Comparison of ENCODE assay signal across 11 cellular contexts in genomic region chr18:3816601-3817363, GRCh38.
A peak's percentile ranks its signal among the peaks of the same experiment; 100 is the strongest.
DNase-seq lines count a peak whose midpoint lies in the region; ATAC-seq and TF ChIP-seq lines count a peak whose summit lies in the region.
"Had no signal": no experiment of that assay in that cellular context is flagged by ENCODE, and none has a peak within 500 bp of the region (broad histone marks: within the 10 kb centered on the region; RNA-seq: fewer than 3 reads in every experiment).

No MANE protein-coding gene starts in this region.

- TF ChIP-seq EP300 in SK-N-SH (IDR thresholded peaks at IDR 0.05; ENCODE audit: borderline replicate concordance in 1 of 2, low read depth in 1 of 2, low read length in 1 of 2) = 0 out of 4 replicates have a peak, but pooled peaks of 1 of the 2 experiments have one; percentile 10

- 13% methylated on average over 3 of the region's 3 CpGs for WGBS in SK-N-SH (ENCODE audit: low lambda C conversion rate)
- WGBS in smooth muscle cell (ENCODE audit: low lambda C conversion rate) = 65% methylated on average over 3 of the region's 3 CpGs
- WGBS in esophagus squamous epithelium, 2 donors = 50 to 58% methylated on average over 3 of the region's 3 CpGs

- no peaks in the 10 kb centered on the region for H3K9me2 ChIP-seq in SK-N-SH

- H3K36me3 ChIP-seq in SK-N-SH (replicated peaks in 1 of 2; ENCODE audit: control insufficient read depth in 1 of 2, insufficient read depth in 2 of 2, low read length in 1 of 2) = no peaks in the 10 kb centered on the region
- no peaks in the 10 kb centered on the region for H3K36me3 ChIP-seq in smooth muscle cell (ENCODE audit: low read depth)
- H3K36me3 ChIP-seq in esophagus squamous epithelium = no peaks in the 10 kb centered on the region
- H3K36me3 ChIP-seq: ascending aorta had no signal

- TF ChIP-seq POLR2A in esophagus squamous epithelium (IDR thresholded peaks at IDR 0.05) = no peak

- intact Hi-C loops in esophagus squamous epithelium (cut with DNase I) = no loop called here

- H2AFZ ChIP-seq in SK-N-SH (ENCODE audit: low read depth) = no peak overlapping the region
- H2AFZ ChIP-seq in smooth muscle cell (ENCODE audit: low read depth) = no peak overlapping the region

- H3K27ac ChIP-seq in SK-N-SH (ENCODE audit: low read depth in 2 of 2, low read length in 1 of 2) (peak overlapping the region in 1 of 2 experiments; percentile 75; a peak in 2 of 4 replicates), smooth muscle cell (ENCODE audit: low read depth) (peak overlapping the region; percentile 71), esophagus squamous epithelium (peak overlapping the region in 1 of 4 donors; percentile 9)
- H3K27ac ChIP-seq: ascending aorta had no signal

- CTCF ChIA-PET in SK-N-SH (lab: Yijun Ruan, JAX) = interaction anchor here (1.3 kb wide), 1 partner anchor 113 kb away, joined by 3 read pairs; no protein-coding TSS in a partner anchor

- no peaks in the 10 kb centered on the region; a peak in 1 of 4 replicates for H3K4me1 ChIP-seq in SK-N-SH (ENCODE audit: control insufficient read depth in 1 of 2, insufficient read depth in 2 of 2, low read depth in 1 of 2, low read length in 1 of 2)
- H3K4me1 ChIP-seq in smooth muscle cell (ENCODE audit: low read depth) = peaks cover 27% of the 10 kb centered on the region
- H3K4me1 ChIP-seq in esophagus squamous epithelium = no peaks in the 10 kb centered on the region
- H3K4me1 ChIP-seq: ascending aorta had no signal

- no peaks in the 10 kb centered on the region for H3K9me3 ChIP-seq in SK-N-SH
- H3K9me3 ChIP-seq in smooth muscle cell (replicated peaks; ENCODE audit: low read depth) = no peaks in the 10 kb centered on the region
- H3K9me3 ChIP-seq in esophagus squamous epithelium = no peaks in the 10 kb centered on the region
- H3K9me3 ChIP-seq: ascending aorta had no signal

- POLR2A ChIA-PET in SK-N-SH (lab: Yijun Ruan, JAX) = no interaction called here

- no peak; the same call in 2 of the 3 replicates for ATAC-seq in SK-N-SH treated with all-trans-retinoic acid at 6 μM for 48 hours
- ATAC-seq in stimulated activated naive CD8-positive, alpha-beta T cell treated with anti-CD3 and anti-CD28 coated beads, Interleukin-15, Interleukin-2, amounts not matched to agents 100 U/mL and 50 U/mL, for 24 hours = no peak

- H3K4me2 ChIP-seq in SK-N-SH (no peak overlapping the region; the same call in 1 of the 2 replicates), smooth muscle cell (peak overlapping the region; percentile 11)

- H4K20me1 ChIP-seq in SK-N-SH (ENCODE audit: insufficient read depth) (no peaks in the 10 kb centered on the region), smooth muscle cell (ENCODE audit: low read depth) (no peaks in the 10 kb centered on the region)

- H3K79me2 ChIP-seq in SK-N-SH (ENCODE audit: insufficient read depth) (no peaks in the 10 kb centered on the region), smooth muscle cell (ENCODE audit: low read depth) (no peaks in the 10 kb centered on the region)

- TF ChIP-seq CTCF in SK-N-SH (IDR thresholded peaks at IDR 0.05) (no peak), fibroblast of villous mesenchyme (IDR thresholded peaks at IDR 0.05; ENCODE audit: insufficient read depth, low read depth, low read length) (no peak), smooth muscle cell (IDR thresholded peaks at IDR 0.05; ENCODE audit: borderline replicate concordance, insufficient read depth, poor library complexity, severe bottlenecking) (no peak), esophagus squamous epithelium (IDR thresholded peaks at IDR 0.05) (no peak)

- H3K9ac ChIP-seq in SK-N-SH (no peak overlapping the region), smooth muscle cell (ENCODE audit: low read depth) (peak overlapping the region; percentile 50)

- H3K4me3 ChIP-seq in SK-N-SH (ENCODE audit: low read depth in 2 of 2, low read length in 1 of 2) (no peak overlapping the region), fibroblast of villous mesenchyme (ENCODE audit: low read depth, low read length) (no peak overlapping the region), smooth muscle cell (no peak overlapping the region), esophagus squamous epithelium (no peak overlapping the region)
- H3K4me3 ChIP-seq: ascending aorta had no signal

- DNase-seq in SK-N-SH (no peak), SW480 (ENCODE audit: low spot score) (peak; percentile 83), fibroblast of villous mesenchyme (ENCODE audit: low read depth) (peak; percentile 96), smooth muscle cell (lab: John Stamatoyannopoulos, UW; ENCODE audit: unreplicated experiment) (no peak), esophagus squamous epithelium (lab: John Stamatoyannopoulos, UW) (no peak), NCI-H1694 (lab: John Stamatoyannopoulos, UW) (no peak)
- DNase-seq in stimulated activated naive CD8-positive, alpha-beta T cell treated with anti-CD3 and anti-CD28 coated beads, Interleukin-15, Interleukin-2, amounts not matched to agents 100 U/mL and 50 U/mL, for 24 hours = no peak
- DNase-seq: H9, NCI-H524 had no signal

- no peak for TF ChIP-seq RAD21 in SK-N-SH (IDR thresholded peaks at IDR 0.05; ENCODE audit: low read length)

- H3K27me3 ChIP-seq in SK-N-SH (ENCODE audit: insufficient read depth) = peaks cover 11% of the 10 kb centered on the region; the same call in 1 of the 2 replicates
- H3K27me3 ChIP-seq in smooth muscle cell (ENCODE audit: low read depth) = no peaks in the 10 kb centered on the region
- H3K27me3 ChIP-seq in esophagus squamous epithelium = no peaks in the 10 kb centered on the region
- H3K27me3 ChIP-seq: ascending aorta had no signal

- no peaks in the 10 kb centered on the region for H3F3A ChIP-seq in SK-N-SH (replicated peaks; ENCODE audit: insufficient read depth)
- no peaks in the 10 kb centered on the region for H3F3A ChIP-seq in smooth muscle cell (ENCODE audit: low read depth)

TF ChIP-seq in SK-N-SH, 30 proteins besides CTCF, POLR2A, EP300 and RAD21:
- TF ChIP-seq TCF12 (IDR thresholded peaks at IDR 0.05) = peak; percentile 52
- TF ChIP-seq PBX3 (IDR thresholded peaks at IDR 0.05) = 0 out of 2 replicates have a peak, but pooled peaks have one; percentile 11
- TF ChIP-seq JUND (IDR thresholded peaks at IDR 0.05) = peak; percentile 43; the same call in 1 of the 2 replicates
- peak; percentile 24; the same call in 1 of the 2 replicates for TF ChIP-seq FOSL2 (IDR thresholded peaks at IDR 0.05; ENCODE audit: borderline replicate concordance, low read depth)
- no peak for TF ChIP-seq NRF1 (IDR thresholded peaks at IDR 0.05; ENCODE audit: low read depth, low read length)
- no peak for TF ChIP-seq GABPA (IDR thresholded peaks at IDR 0.05; ENCODE audit: low read depth)
- TF ChIP-seq GATA2 (CRISPR knock-in tag; IDR thresholded peaks at IDR 0.05) = no peak

TF ChIP-seq in SK-N-SH treated with all-trans-retinoic acid at 6 μM for 48 hours, 23 proteins besides CTCF, POLR2A, EP300 and RAD21:
- no peak for TF ChIP-seq GLIS3 (CRISPR knock-in tag; IDR thresholded peaks at IDR 0.05)
- TF ChIP-seq ZNF70 (CRISPR knock-in tag; IDR thresholded peaks at IDR 0.05) = no peak
- no peak for TF ChIP-seq TSHZ2 (CRISPR knock-in tag; IDR thresholded peaks at IDR 0.05)
- TF ChIP-seq CSRNP3 (CRISPR knock-in tag; IDR thresholded peaks at IDR 0.05) = no peak
- no peak for TF ChIP-seq ZFP30 (CRISPR knock-in tag; IDR thresholded peaks at IDR 0.05)

Comparison
In these comparisons a context has a peak if more than half of its experiments do, and no peak if none do; other contexts are left out.
1. DNase-seq: peak in SW480 (single experiment) and fibroblast of villous mesenchyme (single experiment); none in SK-N-SH (single experiment), smooth muscle cell (single experiment), stimulated activated naive CD8-positive, alpha-beta T cell treated with anti-CD3 and anti-CD28 coated beads, Interleukin-15, Interleukin-2, amounts not matched to agents 100 U/mL and 50 U/mL, for 24 hours (single experiment), esophagus squamous epithelium (single experiment) and NCI-H1694 (single experiment).